15 cellular contexts compared by ENCODE assay signal in genomic region chr15:39431371-39431770, GRCh38.
"Had no signal": no experiment of that assay in that cellular context is flagged by ENCODE, and none has a peak within 500 bp of the region (broad histone marks: within the 10 kb centered on the region; RNA-seq: fewer than 3 reads in every experiment).

No MANE protein-coding gene starts in this region.

- H3K9me3 ChIP-seq: right atrium auricular region, upper lobe of right lung had no signal

- H3K36me3 ChIP-seq: right atrium auricular region, upper lobe of right lung had no signal

- H3K27ac ChIP-seq: upper lobe of right lung had no signal

- H3K4me3 ChIP-seq: right atrium auricular region, skin epidermis, upper lobe of right lung had no signal

- DNase-seq: activated CD4-positive, alpha-beta T cell treated with anti-CD3 and anti-CD28 coated beads, Interleukin-2, amount 50 U/mL, for 1 hour; activated CD8-positive, alpha-beta memory T cell treated with anti-CD3 and anti-CD28 coated beads for 24 hours; activated gamma-delta T cell treated with Interleukin-2 at 50 U/mL for 16 hours; hippocampal formation; left ventricle myocardium superior; mesenchymal stem cell; natural killer cell; stimulated activated CD4-positive, alpha-beta T cell treated with anti-CD3 and anti-CD28 coated beads, Interleukin-15, amount 100 ng/mL, for 24 hours; stimulated activated CD4-positive, alpha-beta T cell treated with anti-CD3 and anti-CD28 coated beads, Interleukin-4, amount 100 ng/mL, for 1 hour; stimulated activated naive B cell treated with anti-CD40 and anti-IgM and Interleukin-4, amounts not matched to agents 10 μg/mL and 1 μg/mL and 100 μg/mL, for 72 hours; T-helper 2 cell; upper lobe of right lung had no signal

- ATAC-seq: activated CD4-positive, CD25-positive, alpha-beta regulatory T cell treated with anti-CD3 and anti-CD28 coated beads, Interleukin-2, amount 50 U/mL, for 24 hours; left ventricle myocardium superior; natural killer cell; stimulated activated naive B cell treated with anti-CD40 and anti-IgM and Interleukin-4, amounts not matched to agents 10 μg/mL and 1 μg/mL and 100 μg/mL, for 72 hours; upper lobe of right lung had no signal

- H3K27me3 ChIP-seq: right atrium auricular region, upper lobe of right lung had no signal
